Comparison of ENCODE assay signal across 15 cellular contexts in genomic region chr5:127565586-127566270, GRCh38. TPM values are rescaled to one million over a fixed set of nuclear protein-coding genes. Genes with fewer than 3 reads are reported as not detected.
DNase-seq lines count a peak whose midpoint lies in the region; ATAC-seq, FAIRE-seq and TF ChIP-seq lines count a peak whose summit lies in the region.
"Had no signal": no experiment of that assay in that cellular context is flagged by ENCODE, and none has a peak within 500 bp of the region (broad histone marks: within the 10 kb centered on the region; RNA-seq: fewer than 3 reads in every experiment).

No MANE protein-coding gene starts in this region.

- POLR2A ChIA-PET in A673 (lab: Charles Lee; ENCODE audit: low non-redundant PET): no interaction called here

- peak overlapping the region; percentile 73; the same call in 1 of the 2 replicates for H3K27ac ChIP-seq in HL-60 (replicated peaks)
- H3K27ac ChIP-seq in testis: no peak overlapping the region
- no peak overlapping the region for H3K27ac ChIP-seq in A673 (ENCODE audit: low read depth, low read length, poor library complexity, severe bottlenecking)
- no peak overlapping the region for H3K27ac ChIP-seq in psoas muscle
- H3K27ac ChIP-seq: A549 had no signal

- no peak for TF ChIP-seq POLR2A in testis (IDR thresholded peaks at IDR 0.05)

- peak; percentile 59 for FAIRE-seq in GM18507 (lab: Jason Lieb, UNC)
- FAIRE-seq: A549, GM12892 had no signal

- H3K4me3 ChIP-seq in HL-60 (replicated peaks; ENCODE audit: insufficient read depth, low read length): no peak overlapping the region
- no peak overlapping the region for H3K4me3 ChIP-seq in testis
- H3K4me3 ChIP-seq in A673 (ENCODE audit: low read depth, low read length, poor library complexity, severe bottlenecking): no peak overlapping the region
- H3K4me3 ChIP-seq in psoas muscle: no peak overlapping the region
- H3K4me3 ChIP-seq: A549 had no signal

- H3K27me3 ChIP-seq in HL-60 (ENCODE audit: insufficient read depth, poor library complexity, severe bottlenecking): no peaks in the 10 kb centered on the region
- H3K27me3 ChIP-seq in testis: no peaks in the 10 kb centered on the region
- peaks cover 30% of the 10 kb centered on the region for H3K27me3 ChIP-seq in A673 (replicated peaks; ENCODE audit: insufficient read depth, low read depth, low read length, poor library complexity)
- H3K27me3 ChIP-seq in psoas muscle (ENCODE audit: insufficient read depth in 3 of 3, low read length in 2 of 3): no peaks in the 10 kb centered on the region

- intact Hi-C loops in testis (cut with DNase I; ENCODE audit: low total_unique reads) (loop anchor here (10.0 kb wide), 1 partner anchor 639 kb away; no protein-coding TSS in a partner anchor), A673 (cut with micrococcal nuclease; ENCODE audit: unreplicated experiment) (loop anchor here (10.0 kb wide), 3 partner anchors 309 to 1279 kb away; no protein-coding TSS in a partner anchor), psoas muscle (cut with DNase I) (loop anchor here in 1 of 2 donors (5.0 kb wide), 1 partner anchor 132 kb away; no protein-coding TSS in a partner anchor)

- no peaks in the 10 kb centered on the region for H3K36me3 ChIP-seq in testis (ENCODE audit: low read depth, missing control alignments)
- no peaks in the 10 kb centered on the region for H3K36me3 ChIP-seq in A673 (ENCODE audit: insufficient read depth, low read length, poor library complexity, severe bottlenecking)
- H3K36me3 ChIP-seq in psoas muscle (ENCODE audit: insufficient read depth in 1 of 2, low read depth in 1 of 2): no peaks in the 10 kb centered on the region

- 52 to 84% methylated on average over 1 of the region's 1 CpG for WGBS in testis, 2 donors
- WGBS in psoas muscle, 3 donors: 67 to 78% (median 75%) methylated on average over 1 of the region's 1 CpG

- CTCF ChIA-PET in A673 (lab: Charles Lee): no interaction called here

- in situ Hi-C loops in SK-MEL-5 (cut with HindIII; ENCODE audit: low pct_unique_long_range_greater_than_20kb, low sequenced_read_pairs): no loop called here

- H3K9me3 ChIP-seq in testis (no peaks in the 10 kb centered on the region), A673 (ENCODE audit: low read depth, low read length, poor library complexity, severe bottlenecking) (no peaks in the 10 kb centered on the region), psoas muscle (no peaks in the 10 kb centered on the region)
- H3K9me3 ChIP-seq: A549, Caco-2 had no signal

- no peak for TF ChIP-seq CTCF in HL-60 (IDR thresholded peaks at IDR 0.05; ENCODE audit: insufficient read depth, low read length)
- TF ChIP-seq CTCF in testis (IDR thresholded peaks at IDR 0.05): no peak
- no peak for TF ChIP-seq CTCF in A673 (conservative IDR thresholded peaks at IDR 0.05; ENCODE audit: low read depth, low read length)
- no peak for TF ChIP-seq CTCF in psoas muscle (IDR thresholded peaks at IDR 0.05)

- no peak for DNase-seq in GM18507 (ENCODE audit: extremely low spot score, insufficient read length, low read depth)
- no peak for DNase-seq in HL-60 (ENCODE audit: low read depth in 1 of 2, low spot score in 1 of 2)
- DNase-seq in SK-MEL-5 (ENCODE audit: low read depth, low spot score): peak; percentile 54
- peak; percentile 85 for DNase-seq in pons (ENCODE audit: low spot score)
- DNase-seq in testis: no peak
- no peak for DNase-seq in A673 (ENCODE audit: low spot score)
- DNase-seq in psoas muscle: no peak
- DNase-seq: Caco-2; CD8-positive, alpha-beta T cell; DND-41; GDM1; HCEC 1CT; HFFc6 had no signal

- no TSS peak for BruUV-seq in A673 (replicated peaks; lab: Mats Ljungman, UMichigan)

- H3K4me1 ChIP-seq in testis (peaks cover 2% of the 10 kb centered on the region), A673 (ENCODE audit: insufficient read depth, low read length, poor library complexity, severe bottlenecking) (no peaks in the 10 kb centered on the region), psoas muscle (peaks cover 31% of the 10 kb centered on the region)
- H3K4me1 ChIP-seq: A549, Caco-2 had no signal

- ATAC-seq in psoas muscle: no peak
- ATAC-seq: A549; CD8-positive, alpha-beta T cell had no signal

RNA-seq across cellular contexts. Expression of gene PRRC1, which starts 48.3 kb away (rescaled TPM):
- 36.5 and 41.4 TPM in 2 replicates for total RNA-seq in SK-MEL-5 (2014; rRNA removed; shearing (Covaris generic))
- polyA plus RNA-seq in SK-MEL-5 (2015; cell fraction: cytosol; rRNA removed): 33.2 and 35.0 TPM in 2 replicates
- 47.1 and 48.0 TPM in 2 replicates for polyA plus RNA-seq in SK-MEL-5 (2015; cell fraction: nucleus; rRNA removed)
- total RNA-seq in testis: 10 to 100 TPM; 45.6 to 53.6 TPM
- 32.2 TPM for polyA plus RNA-seq in testis (ENCODE audit: insufficient read depth, low read depth, low replicate concordance)
- total RNA-seq in A673 (2021): 47.1 and 56.7 TPM in 2 replicates
- total RNA-seq in psoas muscle: 10 to 100 TPM; 14.0 to 26.6 (median 16.4) TPM
- 10 to 100 TPM in 2 of 3 donors, 1 to 10 TPM in 1; 7.0 to 14.4 (median 13.5) TPM for polyA plus RNA-seq in psoas muscle

Comparison
In these comparisons a context has a peak if more than half of its experiments do, and no peak if none do; other contexts are left out.
1. DNase-seq: peak in SK-MEL-5 (single experiment) and pons (single experiment); none in GM18507 (single experiment), HL-60 (0 of 2), testis (single experiment), A673 (single experiment) and psoas muscle (0 of 2).